Comparison of ENCODE assay signal across 1 cellular context in genomic region chr17:60887607-60888028, GRCh38.
TF ChIP-seq lines count a peak whose summit lies in the region.

No MANE protein-coding gene starts in this region.

TF ChIP-seq in SK-N-SH, 30 proteins besides CTCF, POLR2A, EP300 and RAD21 (continued from another document):
- TF ChIP-seq, protein P1, sequence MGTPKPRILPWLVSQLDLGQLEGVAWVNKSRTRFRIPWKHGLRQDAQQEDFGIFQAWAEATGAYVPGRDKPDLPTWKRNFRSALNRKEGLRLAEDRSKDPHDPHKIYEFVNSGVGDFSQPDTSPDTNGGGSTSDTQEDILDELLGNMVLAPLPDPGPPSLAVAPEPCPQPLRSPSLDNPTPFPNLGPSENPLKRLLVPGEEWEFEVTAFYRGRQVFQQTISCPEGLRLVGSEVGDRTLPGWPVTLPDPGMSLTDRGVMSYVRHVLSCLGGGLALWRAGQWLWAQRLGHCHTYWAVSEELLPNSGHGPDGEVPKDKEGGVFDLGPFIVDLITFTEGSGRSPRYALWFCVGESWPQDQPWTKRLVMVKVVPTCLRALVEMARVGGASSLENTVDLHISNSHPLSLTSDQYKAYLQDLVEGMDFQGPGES (IDR thresholded peaks at IDR 0.05; ENCODE audit: low read depth, low read length) = no peak
- TF ChIP-seq GATA2 (CRISPR knock-in tag; IDR thresholded peaks at IDR 0.05) = no peak
- TF ChIP-seq YY1 (IDR thresholded peaks at IDR 0.05; ENCODE audit: low read depth) = no peak
- no peak for TF ChIP-seq POLR2AphosphoS5 (IDR thresholded peaks at IDR 0.05; ENCODE audit: low read depth, low read length)
- TF ChIP-seq FOSL2 (IDR thresholded peaks at IDR 0.05; ENCODE audit: borderline replicate concordance, low read depth) = no peak
- TF ChIP-seq NFIC (IDR thresholded peaks at IDR 0.05; ENCODE audit: borderline replicate concordance) = no peak
- TF ChIP-seq ELF1 (IDR thresholded peaks at IDR 0.05) = no peak
- no peak for TF ChIP-seq RCOR1 (IDR thresholded peaks at IDR 0.05; ENCODE audit: low read length)
- no peak for TF ChIP-seq TCF12 (IDR thresholded peaks at IDR 0.05)
